8 cellular contexts compared by ENCODE assay signal in genomic region chr2:74454654-74455511, GRCh38.
DNase-seq lines count a peak whose midpoint lies in the region; ATAC-seq lines count a peak whose summit lies in the region.

TSS of gene INO80B (plus strand) at chr2:74455087. CDS start at chr2:74455117, 30 bp downstream.

- DNase-seq in AG08396 (ENCODE audit: low spot score) (peak; percentile 91), NCI-H446 treated with DMSO at 0.1 percent for 48 hours (lab: John Stamatoyannopoulos, UW) (peak; percentile 91), cerebellar cortex (ENCODE audit: low spot score) (peak; percentile 98), islet precursor cell (peak; percentile 98)
- DNase-seq in stimulated activated CD4-positive, alpha-beta T cell treated with anti-CD3 and anti-CD28 coated beads, Interleukin-12 subunit alpha, Interleukin-12 subunit beta, amount 100 ng/mL, for 48 hours (ENCODE audit: low read depth in 2 of 3, low spot score in 1 of 3): peak; percentile 94 to 100 (median 99)

- peak; percentile 33 for ATAC-seq in GM19025 (IDR thresholded peaks at IDR 0.05; ENCODE audit: low read depth, unreplicated experiment)
- peak; percentile 38 for ATAC-seq in HG03354 (IDR thresholded peaks at IDR 0.05; ENCODE audit: poor library complexity, severe bottlenecking, unreplicated experiment)
- ATAC-seq in activated CD4-positive, CD25-positive, alpha-beta regulatory T cell treated with anti-CD3 and anti-CD28 coated beads, Interleukin-2, amount 50 U/mL, for 24 hours: peak; percentile 45 to 54

Comparison
In these comparisons a context has a peak if more than half of its experiments do, and no peak if none do; other contexts are left out.
1. Peak in every context shown above with its lines: DNase-seq and ATAC-seq.